In the genomic region with DNA sequence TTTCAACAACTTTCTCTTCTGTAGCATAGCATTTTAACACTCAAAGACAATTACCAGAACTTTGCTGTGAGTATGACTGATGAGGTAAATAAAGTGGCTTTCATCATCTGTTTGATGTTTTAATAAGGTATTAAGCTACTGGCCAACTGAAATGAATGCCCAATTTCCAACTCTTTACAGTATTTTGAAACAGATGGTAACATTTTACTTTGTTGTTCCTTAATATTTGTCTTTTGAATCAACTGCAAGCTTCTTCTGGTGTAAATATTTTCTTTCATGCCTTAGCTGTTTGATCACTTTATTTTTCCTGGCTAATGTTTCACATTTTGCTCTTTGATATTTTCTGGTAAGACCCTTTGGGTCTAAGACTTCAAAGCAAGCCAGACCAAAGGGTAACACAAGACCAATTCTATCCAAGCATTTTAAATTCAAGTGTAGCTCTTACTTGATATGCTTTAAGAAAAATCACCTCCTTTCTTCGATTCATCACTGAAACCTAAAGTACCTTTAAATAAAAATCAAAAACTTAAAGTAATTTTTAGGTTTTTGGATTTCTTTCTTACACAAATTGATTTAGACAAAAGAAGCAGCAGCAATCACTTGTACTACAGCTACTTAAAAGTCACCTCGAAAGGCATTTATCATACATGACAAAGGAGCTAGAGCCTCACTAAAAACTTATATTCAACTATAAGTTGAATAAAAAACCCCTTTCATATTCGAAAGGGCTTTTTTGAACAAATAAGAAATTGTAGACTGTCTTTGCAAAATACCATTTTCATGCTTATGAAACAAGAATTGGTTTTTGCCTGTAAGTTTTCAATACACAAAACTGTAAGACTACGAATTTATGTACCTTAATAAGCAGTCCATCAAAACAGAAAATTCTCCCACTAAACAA, we compare ENCODE assay signal across 1 cellular context.
TF ChIP-seq lines count a peak whose summit lies in the region.

No MANE protein-coding gene starts in this region.

TF ChIP-seq in HepG2, 621 proteins besides CTCF, POLR2A, EP300 and RAD21 (continued from another document and continues in another):
- 0 out of 2 replicates have a peak, but pooled peaks have one; percentile 28 for TF ChIP-seq KDM4B (CRISPR knock-in tag; IDR thresholded peaks at IDR 0.05)
- TF ChIP-seq ZBTB38 (CRISPR knock-in tag; IDR thresholded peaks at IDR 0.05), result no peak
- 0 out of 2 replicates have a peak, but pooled peaks have one; percentile 19 for TF ChIP-seq MEIS1 (CRISPR knock-in tag; IDR thresholded peaks at IDR 0.05; ENCODE audit: borderline replicate concordance)
- no peak for TF ChIP-seq SKI (IDR thresholded peaks at IDR 0.05; ENCODE audit: partially characterized antibody)
- no peak for TF ChIP-seq HCFC1 (IDR thresholded peaks at IDR 0.05; ENCODE audit: low read depth, low read length)
- peak; percentile 74 for TF ChIP-seq TBX2 (CRISPR knock-in tag; IDR thresholded peaks at IDR 0.05; ENCODE audit: borderline replicate concordance)
- TF ChIP-seq CHD2 (IDR thresholded peaks at IDR 0.05; ENCODE audit: low read depth, low read length), result no peak
- no peak for TF ChIP-seq ZNF569 (CRISPR knock-in tag; IDR thresholded peaks at IDR 0.05; ENCODE audit: borderline replicate concordance)
- TF ChIP-seq SIN3B (IDR thresholded peaks at IDR 0.05; ENCODE audit: low read length), result no peak
- peak; percentile 44; the same call in 1 of the 2 replicates for TF ChIP-seq ERF (CRISPR knock-in tag; IDR thresholded peaks at IDR 0.05)
- TF ChIP-seq, protein P1, sequence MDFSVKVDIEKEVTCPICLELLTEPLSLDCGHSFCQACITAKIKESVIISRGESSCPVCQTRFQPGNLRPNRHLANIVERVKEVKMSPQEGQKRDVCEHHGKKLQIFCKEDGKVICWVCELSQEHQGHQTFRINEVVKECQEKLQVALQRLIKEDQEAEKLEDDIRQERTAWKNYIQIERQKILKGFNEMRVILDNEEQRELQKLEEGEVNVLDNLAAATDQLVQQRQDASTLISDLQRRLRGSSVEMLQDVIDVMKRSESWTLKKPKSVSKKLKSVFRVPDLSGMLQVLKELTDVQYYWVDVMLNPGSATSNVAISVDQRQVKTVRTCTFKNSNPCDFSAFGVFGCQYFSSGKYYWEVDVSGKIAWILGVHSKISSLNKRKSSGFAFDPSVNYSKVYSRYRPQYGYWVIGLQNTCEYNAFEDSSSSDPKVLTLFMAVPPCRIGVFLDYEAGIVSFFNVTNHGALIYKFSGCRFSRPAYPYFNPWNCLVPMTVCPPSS (IDR thresholded peaks at IDR 0.05), result no peak
- TF ChIP-seq ZNF883 (CRISPR knock-in tag; IDR thresholded peaks at IDR 0.05; ENCODE audit: not compliant biosample characterization), result no peak
- TF ChIP-seq KAT8 (CRISPR knock-in tag; IDR thresholded peaks at IDR 0.05), result peak; percentile 59
- no peak for TF ChIP-seq NR3C1 (CRISPR knock-in tag; IDR thresholded peaks at IDR 0.05)
- TF ChIP-seq, protein P2, sequence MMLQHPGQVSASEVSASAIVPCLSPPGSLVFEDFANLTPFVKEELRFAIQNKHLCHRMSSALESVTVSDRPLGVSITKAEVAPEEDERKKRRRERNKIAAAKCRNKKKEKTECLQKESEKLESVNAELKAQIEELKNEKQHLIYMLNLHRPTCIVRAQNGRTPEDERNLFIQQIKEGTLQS (CRISPR knock-in tag; IDR thresholded peaks at IDR 0.05), result peak; percentile 39; the same call in 1 of the 2 replicates
- TF ChIP-seq, protein P3, sequence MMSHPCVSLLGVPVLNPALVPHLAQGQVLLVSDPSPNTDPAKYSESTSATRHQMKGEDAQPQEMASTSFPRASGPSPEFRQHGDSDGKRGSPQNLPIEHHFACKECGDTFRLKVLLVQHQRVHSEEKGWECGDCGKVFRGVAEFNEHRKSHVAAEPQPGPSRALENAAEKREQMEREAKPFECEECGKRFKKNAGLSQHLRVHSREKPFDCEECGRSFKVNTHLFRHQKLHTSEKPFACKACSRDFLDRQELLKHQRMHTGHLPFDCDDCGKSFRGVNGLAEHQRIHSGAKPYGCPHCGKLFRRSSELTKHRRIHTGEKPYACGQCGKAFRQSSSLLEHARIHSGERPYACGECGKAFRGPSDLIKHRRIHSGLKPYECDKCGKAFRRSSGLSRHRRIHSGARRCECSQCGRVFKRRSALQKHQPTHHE (CRISPR knock-in tag; IDR thresholded peaks at IDR 0.05; ENCODE audit: borderline replicate concordance), result no peak
- no peak for TF ChIP-seq CENPX (CRISPR knock-in tag; IDR thresholded peaks at IDR 0.05)
- no peak for TF ChIP-seq EED (CRISPR knock-in tag; IDR thresholded peaks at IDR 0.05)
- TF ChIP-seq SP140L (CRISPR knock-in tag; IDR thresholded peaks at IDR 0.05; ENCODE audit: borderline replicate concordance), result no peak
- TF ChIP-seq KDM2A (CRISPR knock-in tag; IDR thresholded peaks at IDR 0.05; ENCODE audit: borderline replicate concordance, low read depth), result no peak
- TF ChIP-seq ZIK1 (CRISPR knock-in tag; IDR thresholded peaks at IDR 0.05; ENCODE audit: borderline replicate concordance, low read depth), result no peak
- peak; percentile 100 for TF ChIP-seq NCOA2 (CRISPR knock-in tag; IDR thresholded peaks at IDR 0.05)
- TF ChIP-seq, protein P4, sequence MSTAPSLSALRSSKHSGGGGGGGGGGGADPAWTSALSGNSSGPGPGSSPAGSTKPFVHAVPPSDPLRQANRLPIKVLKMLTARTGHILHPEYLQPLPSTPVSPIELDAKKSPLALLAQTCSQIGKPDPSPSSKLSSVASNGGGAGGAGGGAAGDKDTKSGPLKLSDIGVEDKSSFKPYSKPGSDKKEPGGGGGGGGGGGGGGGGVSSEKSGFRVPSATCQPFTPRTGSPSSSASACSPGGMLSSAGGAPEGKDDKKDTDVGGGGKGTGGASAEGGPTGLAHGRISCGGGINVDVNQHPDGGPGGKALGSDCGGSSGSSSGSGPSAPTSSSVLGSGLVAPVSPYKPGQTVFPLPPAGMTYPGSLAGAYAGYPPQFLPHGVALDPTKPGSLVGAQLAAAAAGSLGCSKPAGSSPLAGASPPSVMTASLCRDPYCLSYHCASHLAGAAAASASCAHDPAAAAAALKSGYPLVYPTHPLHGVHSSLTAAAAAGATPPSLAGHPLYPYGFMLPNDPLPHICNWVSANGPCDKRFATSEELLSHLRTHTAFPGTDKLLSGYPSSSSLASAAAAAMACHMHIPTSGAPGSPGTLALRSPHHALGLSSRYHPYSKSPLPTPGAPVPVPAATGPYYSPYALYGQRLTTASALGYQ (CRISPR knock-in tag; IDR thresholded peaks at IDR 0.05), result peak; percentile 98
- TF ChIP-seq TCF7 (IDR thresholded peaks at IDR 0.05; ENCODE audit: low read depth), result peak; percentile 99
- no peak for TF ChIP-seq CC2D1A (CRISPR knock-in tag; IDR thresholded peaks at IDR 0.05)
- peak; percentile 96 for TF ChIP-seq TBX3 (IDR thresholded peaks at IDR 0.05; ENCODE audit: borderline replicate concordance)
- TF ChIP-seq CEBPG (CRISPR knock-in tag; IDR thresholded peaks at IDR 0.05), result peak; percentile 85
- 0 out of 2 replicates have a peak, but pooled peaks have one; percentile 34 for TF ChIP-seq ATF7 (IDR thresholded peaks at IDR 0.05)
- no peak; the same call in 1 of the 2 replicates for TF ChIP-seq ATF7 (CRISPR knock-in tag; IDR thresholded peaks at IDR 0.05)
- no peak for TF ChIP-seq ZKSCAN5 (CRISPR knock-in tag; IDR thresholded peaks at IDR 0.05)
- TF ChIP-seq ARID2 (CRISPR knock-in tag; IDR thresholded peaks at IDR 0.05; ENCODE audit: borderline replicate concordance), result no peak
- TF ChIP-seq NFIB (CRISPR knock-in tag; IDR thresholded peaks at IDR 0.05; ENCODE audit: borderline replicate concordance), result no peak
- no peak for TF ChIP-seq ZFX (CRISPR knock-in tag; IDR thresholded peaks at IDR 0.05; ENCODE audit: low read depth)
- TF ChIP-seq, protein P5, sequence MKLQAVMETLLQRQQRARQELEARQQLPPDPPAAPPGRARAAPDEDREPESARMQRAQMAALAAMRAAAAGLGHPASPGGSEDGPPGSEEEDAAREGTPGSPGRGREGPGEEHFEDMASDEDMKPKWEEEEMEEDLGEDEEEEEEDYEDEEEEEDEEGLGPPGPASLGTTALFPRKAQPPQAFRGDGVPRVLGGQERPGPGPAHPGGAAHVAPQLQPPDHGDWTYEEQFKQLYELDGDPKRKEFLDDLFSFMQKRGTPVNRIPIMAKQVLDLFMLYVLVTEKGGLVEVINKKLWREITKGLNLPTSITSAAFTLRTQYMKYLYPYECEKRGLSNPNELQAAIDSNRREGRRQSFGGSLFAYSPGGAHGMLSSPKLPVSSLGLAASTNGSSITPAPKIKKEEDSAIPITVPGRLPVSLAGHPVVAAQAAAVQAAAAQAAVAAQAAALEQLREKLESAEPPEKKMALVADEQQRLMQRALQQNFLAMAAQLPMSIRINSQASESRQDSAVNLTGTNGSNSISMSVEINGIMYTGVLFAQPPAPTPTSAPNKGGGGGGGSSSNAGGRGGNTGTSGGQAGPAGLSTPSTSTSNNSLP (IDR thresholded peaks at IDR 0.05; ENCODE audit: low read depth, low read length), result peak; percentile 94
- peak; percentile 78; the same call in 1 of the 2 replicates for TF ChIP-seq MEIS2 (CRISPR knock-in tag; IDR thresholded peaks at IDR 0.05)
- no peak for TF ChIP-seq ZNF264 (CRISPR knock-in tag; IDR thresholded peaks at IDR 0.05)
- TF ChIP-seq, protein P6, sequence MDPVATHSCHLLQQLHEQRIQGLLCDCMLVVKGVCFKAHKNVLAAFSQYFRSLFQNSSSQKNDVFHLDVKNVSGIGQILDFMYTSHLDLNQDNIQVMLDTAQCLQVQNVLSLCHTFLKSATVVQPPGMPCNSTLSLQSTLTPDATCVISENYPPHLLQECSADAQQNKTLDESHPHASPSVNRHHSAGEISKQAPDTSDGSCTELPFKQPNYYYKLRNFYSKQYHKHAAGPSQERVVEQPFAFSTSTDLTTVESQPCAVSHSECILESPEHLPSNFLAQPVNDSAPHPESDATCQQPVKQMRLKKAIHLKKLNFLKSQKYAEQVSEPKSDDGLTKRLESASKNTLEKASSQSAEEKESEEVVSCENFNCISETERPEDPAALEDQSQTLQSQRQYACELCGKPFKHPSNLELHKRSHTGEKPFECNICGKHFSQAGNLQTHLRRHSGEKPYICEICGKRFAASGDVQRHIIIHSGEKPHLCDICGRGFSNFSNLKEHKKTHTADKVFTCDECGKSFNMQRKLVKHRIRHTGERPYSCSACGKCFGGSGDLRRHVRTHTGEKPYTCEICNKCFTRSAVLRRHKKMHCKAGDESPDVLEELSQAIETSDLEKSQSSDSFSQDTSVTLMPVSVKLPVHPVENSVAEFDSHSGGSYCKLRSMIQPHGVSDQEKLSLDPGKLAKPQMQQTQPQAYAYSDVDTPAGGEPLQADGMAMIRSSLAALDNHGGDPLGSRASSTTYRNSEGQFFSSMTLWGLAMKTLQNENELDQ (CRISPR knock-in tag; IDR thresholded peaks at IDR 0.05; ENCODE audit: borderline replicate concordance), result no peak
- TF ChIP-seq ZSCAN30 (CRISPR knock-in tag; IDR thresholded peaks at IDR 0.05), result no peak
- no peak for TF ChIP-seq GTF3A (CRISPR knock-in tag; conservative IDR thresholded peaks at IDR 0.05)
- peak; percentile 95 for TF ChIP-seq HMG20A (CRISPR knock-in tag; IDR thresholded peaks at IDR 0.05; ENCODE audit: borderline replicate concordance)
- TF ChIP-seq, protein P7, sequence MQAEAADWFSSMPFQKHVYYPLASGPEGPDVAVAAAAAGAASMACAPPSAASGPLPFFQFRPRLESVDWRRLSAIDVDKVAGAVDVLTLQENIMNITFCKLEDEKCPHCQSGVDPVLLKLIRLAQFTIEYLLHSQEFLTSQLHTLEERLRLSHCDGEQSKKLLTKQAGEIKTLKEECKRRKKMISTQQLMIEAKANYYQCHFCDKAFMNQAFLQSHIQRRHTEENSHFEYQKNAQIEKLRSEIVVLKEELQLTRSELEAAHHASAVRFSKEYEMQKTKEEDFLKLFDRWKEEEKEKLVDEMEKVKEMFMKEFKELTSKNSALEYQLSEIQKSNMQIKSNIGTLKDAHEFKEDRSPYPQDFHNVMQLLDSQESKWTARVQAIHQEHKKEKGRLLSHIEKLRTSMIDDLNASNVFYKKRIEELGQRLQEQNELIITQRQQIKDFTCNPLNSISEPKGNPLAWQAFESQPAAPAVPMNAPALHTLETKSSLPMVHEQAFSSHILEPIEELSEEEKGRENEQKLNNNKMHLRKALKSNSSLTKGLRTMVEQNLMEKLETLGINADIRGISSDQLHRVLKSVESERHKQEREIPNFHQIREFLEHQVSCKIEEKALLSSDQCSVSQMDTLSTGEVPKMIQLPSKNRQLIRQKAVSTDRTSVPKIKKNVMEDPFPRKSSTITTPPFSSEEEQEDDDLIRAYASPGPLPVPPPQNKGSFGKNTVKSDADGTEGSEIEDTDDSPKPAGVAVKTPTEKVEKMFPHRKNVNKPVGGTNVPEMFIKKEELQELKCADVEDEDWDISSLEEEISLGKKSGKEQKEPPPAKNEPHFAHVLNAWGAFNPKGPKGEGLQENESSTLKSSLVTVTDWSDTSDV (CRISPR knock-in tag; IDR thresholded peaks at IDR 0.05), result no peak
- TF ChIP-seq, protein P8, sequence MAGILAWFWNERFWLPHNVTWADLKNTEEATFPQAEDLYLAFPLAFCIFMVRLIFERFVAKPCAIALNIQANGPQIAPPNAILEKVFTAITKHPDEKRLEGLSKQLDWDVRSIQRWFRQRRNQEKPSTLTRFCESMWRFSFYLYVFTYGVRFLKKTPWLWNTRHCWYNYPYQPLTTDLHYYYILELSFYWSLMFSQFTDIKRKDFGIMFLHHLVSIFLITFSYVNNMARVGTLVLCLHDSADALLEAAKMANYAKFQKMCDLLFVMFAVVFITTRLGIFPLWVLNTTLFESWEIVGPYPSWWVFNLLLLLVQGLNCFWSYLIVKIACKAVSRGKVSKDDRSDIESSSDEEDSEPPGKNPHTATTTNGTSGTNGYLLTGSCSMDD (CRISPR knock-in tag; IDR thresholded peaks at IDR 0.05), result no peak
- no peak for TF ChIP-seq ZNF225 (CRISPR knock-in tag; IDR thresholded peaks at IDR 0.05)
- TF ChIP-seq ZBTB7A (CRISPR knock-in tag; IDR thresholded peaks at IDR 0.05), result no peak
- no peak for TF ChIP-seq ZNF441 (CRISPR knock-in tag; IDR thresholded peaks at IDR 0.05; ENCODE audit: borderline replicate concordance)
- peak; percentile 40; the same call in 1 of the 2 replicates for TF ChIP-seq JUND (CRISPR knock-in tag; IDR thresholded peaks at IDR 0.05)
